ENCODE assay signal across 37 cellular contexts in genomic region chr11:125600663-125601062, GRCh38.
"Had no signal": no experiment of that assay in that cellular context is flagged by ENCODE, and none has a peak within 500 bp of the region (broad histone marks: within the 10 kb centered on the region; RNA-seq: fewer than 3 reads in every experiment).

No MANE protein-coding gene starts in this region.

- H3K4me3 ChIP-seq: adrenal gland, breast epithelium, cardiac muscle cell, esophagus squamous epithelium, gastroesophageal sphincter, heart right ventricle had no signal

- H3K27me3 ChIP-seq: adrenal gland, breast epithelium, cardiac muscle cell, esophagus squamous epithelium, gastroesophageal sphincter, heart right ventricle had no signal

- H3K27me3 Mint-ChIP-seq: activated CD4-positive, alpha-beta memory T cell treated with anti-CD3 and anti-CD28 coated beads, Interleukin-2, amount 10 ng/mL, durations not matched to agents 7 days and 5 days; activated CD4-positive, alpha-beta T cell treated with anti-CD3 and anti-CD28 coated beads, Interleukin-2, amount 10 ng/mL, durations not matched to agents 7 days and 5 days; activated naive CD4-positive, alpha-beta T cell treated with anti-CD3 and anti-CD28 coated beads, Interleukin-2, amount 50 U/mL, for 24 hours; activated naive CD8-positive, alpha-beta T cell treated with anti-CD3 and anti-CD28 coated beads for 36 hours; activated naive CD8-positive, alpha-beta T cell treated with anti-CD3 and anti-CD28 coated beads, Interleukin-2, amount 50 U/mL, for 24 hours; brain; effector memory CD8-positive, alpha-beta T cell; T-cell had no signal

- H3K9me3 ChIP-seq: adrenal gland, breast epithelium, esophagus squamous epithelium, gastroesophageal sphincter, heart right ventricle had no signal

- H3K27ac Mint-ChIP-seq: activated CD4-positive, alpha-beta memory T cell treated with anti-CD3 and anti-CD28 coated beads, Interleukin-2, amount 10 ng/mL, durations not matched to agents 7 days and 5 days; activated CD4-positive, alpha-beta T cell treated with anti-CD3 and anti-CD28 coated beads, Interleukin-2, amount 10 ng/mL, durations not matched to agents 7 days and 5 days; activated naive CD4-positive, alpha-beta T cell treated with anti-CD3 and anti-CD28 coated beads for 36 hours; activated naive CD4-positive, alpha-beta T cell treated with anti-CD3 and anti-CD28 coated beads, Interleukin-2, amount 50 U/mL, for 24 hours; activated naive CD8-positive, alpha-beta T cell treated with anti-CD3 and anti-CD28 coated beads for 36 hours; activated naive CD8-positive, alpha-beta T cell treated with anti-CD3 and anti-CD28 coated beads, Interleukin-2, amount 50 U/mL, for 24 hours; activated T-helper 1 cell treated with anti-CD3 and anti-CD28 coated beads, Interleukin-12 subunit alpha, Interleukin-12 subunit beta, Interleukin-2, Interleukin-4 antibody, amounts not matched to agents 30 ng/mL and 10 ng/mL and 1 ng/mL, durations not matched to agents 14 hours and 24 hours and 36 hours; activated T-helper 2 cell treated with anti-CD3 and anti-CD28 coated beads, Interferon-gamma antibody, Interleukin-2, Interleukin-4, amounts not matched to agents 10 μg/mL and 5 μg/mL and 100 μg/mL, durations not matched to agents 14 hours and 24 hours and 36 hours; brain; effector memory CD8-positive, alpha-beta T cell; T-cell; T-helper 1 cell treated with Interleukin-12 subunit alpha and Interleukin-12 subunit beta and Interleukin-4 antibody, amounts not matched to agents 30 μg/mL and 1 μg/mL, for 36 hours had no signal

- DNase-seq: activated CD4-positive, alpha-beta memory T cell treated with anti-CD3 and anti-CD28 coated beads, Interleukin-2, amount 10 ng/mL, durations not matched to agents 7 days and 5 days; activated CD4-positive, alpha-beta T cell treated with anti-CD3 and anti-CD28 coated beads for 1 hour; activated CD4-positive, alpha-beta T cell treated with anti-CD3 and anti-CD28 coated beads for 4 hours; activated CD4-positive, alpha-beta T cell treated with anti-CD3 and anti-CD28 coated beads, Interleukin-2, amount 10 ng/mL, durations not matched to agents 7 days and 5 days; activated CD4-positive, alpha-beta T cell treated with anti-CD3 and anti-CD28 coated beads, Interleukin-2, amount 50 U/mL, for 4 hours; activated CD8-positive, alpha-beta memory T cell treated with anti-CD3 and anti-CD28 coated beads, Interleukin-2, amount 50 U/mL, for 48 hours; activated effector memory CD4-positive, alpha-beta T cell treated with anti-CD3 and anti-CD28 coated beads, Interleukin-2, amount 50 U/mL, for 16 hours; activated naive CD4-positive, alpha-beta T cell treated with anti-CD3 and anti-CD28 coated beads for 36 hours; activated naive CD8-positive, alpha-beta T cell treated with anti-CD3 and anti-CD28 coated beads for 36 hours; activated naive CD8-positive, alpha-beta T cell treated with anti-CD3 and anti-CD28 coated beads, Interleukin-2, amount 50 U/mL, for 24 hours; activated T-cell treated with anti-CD3 and anti-CD28 coated beads for 4 hours; activated T-cell treated with anti-CD3 and anti-CD28 coated beads, Interleukin-2, amount 50 U/mL, for 48 hours; adrenal gland; amygdala; aorta; central memory CD4-positive, alpha-beta T cell; cerebellar nuclear complex; cortex of kidney; dermis blood vessel endothelial cell; effector CD4-positive, alpha-beta T cell; effector memory CD8-positive, alpha-beta T cell; esophagus squamous epithelium; foreskin melanocyte; heart right ventricle; SW 1271; T-cell had no signal

- H3K4me1 ChIP-seq: breast epithelium had no signal

- H3K9me3 Mint-ChIP-seq: activated CD4-positive, alpha-beta memory T cell treated with anti-CD3 and anti-CD28 coated beads, Interleukin-2, amount 10 ng/mL, durations not matched to agents 7 days and 5 days; activated CD4-positive, alpha-beta T cell treated with anti-CD3 and anti-CD28 coated beads, Interleukin-2, amount 10 ng/mL, durations not matched to agents 7 days and 5 days; activated naive CD4-positive, alpha-beta T cell treated with anti-CD3 and anti-CD28 coated beads for 36 hours; activated naive CD4-positive, alpha-beta T cell treated with anti-CD3 and anti-CD28 coated beads, Interleukin-2, amount 50 U/mL, for 24 hours; activated naive CD8-positive, alpha-beta T cell treated with anti-CD3 and anti-CD28 coated beads for 36 hours; activated naive CD8-positive, alpha-beta T cell treated with anti-CD3 and anti-CD28 coated beads, Interleukin-2, amount 50 U/mL, for 24 hours; activated T-helper 1 cell treated with anti-CD3 and anti-CD28 coated beads, Interleukin-12 subunit alpha, Interleukin-12 subunit beta, Interleukin-2, Interleukin-4 antibody, amounts not matched to agents 30 ng/mL and 10 ng/mL and 1 ng/mL, durations not matched to agents 14 hours and 24 hours and 36 hours; activated T-helper 2 cell treated with anti-CD3 and anti-CD28 coated beads, Interferon-gamma antibody, Interleukin-2, Interleukin-4, amounts not matched to agents 10 μg/mL and 5 μg/mL and 100 μg/mL, durations not matched to agents 14 hours and 24 hours and 36 hours; brain; effector memory CD8-positive, alpha-beta T cell; T-cell; T-helper 1 cell treated with Interleukin-12 subunit alpha and Interleukin-12 subunit beta and Interleukin-4 antibody, amounts not matched to agents 30 μg/mL and 1 μg/mL, for 36 hours had no signal

- H3K27ac ChIP-seq: adrenal gland, breast epithelium, cardiac muscle cell, epithelial cell of prostate, esophagus squamous epithelium, gastroesophageal sphincter, heart right ventricle had no signal

- H3K4me3 Mint-ChIP-seq: activated CD4-positive, alpha-beta memory T cell treated with anti-CD3 and anti-CD28 coated beads, Interleukin-2, amount 10 ng/mL, durations not matched to agents 7 days and 5 days; activated CD4-positive, alpha-beta T cell treated with anti-CD3 and anti-CD28 coated beads, Interleukin-2, amount 10 ng/mL, durations not matched to agents 7 days and 5 days; activated naive CD4-positive, alpha-beta T cell treated with anti-CD3 and anti-CD28 coated beads for 36 hours; activated naive CD4-positive, alpha-beta T cell treated with anti-CD3 and anti-CD28 coated beads, Interleukin-2, amount 50 U/mL, for 24 hours; activated naive CD8-positive, alpha-beta T cell treated with anti-CD3 and anti-CD28 coated beads for 36 hours; activated naive CD8-positive, alpha-beta T cell treated with anti-CD3 and anti-CD28 coated beads, Interleukin-2, amount 50 U/mL, for 24 hours; activated T-helper 1 cell treated with anti-CD3 and anti-CD28 coated beads, Interleukin-12 subunit alpha, Interleukin-12 subunit beta, Interleukin-2, Interleukin-4 antibody, amounts not matched to agents 30 ng/mL and 10 ng/mL and 1 ng/mL, durations not matched to agents 14 hours and 24 hours and 36 hours; brain; effector memory CD8-positive, alpha-beta T cell; T-cell; T-helper 1 cell treated with Interleukin-12 subunit alpha and Interleukin-12 subunit beta and Interleukin-4 antibody, amounts not matched to agents 30 μg/mL and 1 μg/mL, for 36 hours had no signal

- FAIRE-seq: endometrium, endothelial cell of umbilical vein had no signal

- ATAC-seq: activated naive CD8-positive, alpha-beta T cell treated with anti-CD3 and anti-CD28 coated beads, Interleukin-2, amount 50 U/mL, for 24 hours; effector memory CD8-positive, alpha-beta T cell; gastroesophageal sphincter; heart right ventricle; T-cell had no signal
